ENCODE assay signal across 7 cellular contexts in genomic region chr14:21087294-21088091, GRCh38. TPM values are rescaled to one million over a fixed set of nuclear protein-coding genes. Genes with fewer than 3 reads are reported as not detected.
DNase-seq lines count a peak whose midpoint lies in the region; ATAC-seq, FAIRE-seq and TF ChIP-seq lines count a peak whose summit lies in the region.

No MANE protein-coding gene starts in this region.

- no peaks in the 10 kb centered on the region for H3K27me3 ChIP-seq in right atrium auricular region

- TF ChIP-seq CTCF in right atrium auricular region (IDR thresholded peaks at IDR 0.05), result no peak

- peak overlapping the region; percentile 22 for H3K27ac ChIP-seq in angular gyrus (ENCODE audit: low read depth, low read length)
- H3K27ac ChIP-seq in right atrium auricular region, result peak overlapping the region in 1 of 2 donors; percentile 7
- peak overlapping the region in 15 of 21 experiments; percentile 4 to 62 (median 34) for H3K27ac ChIP-seq in skin epidermis

- DNase-seq in RCC 7860 (ENCODE audit: low spot score), result peak; percentile 92
- DNase-seq in right atrium auricular region (ENCODE audit: low spot score), result peak; percentile 69

- H3K36me3 ChIP-seq in right atrium auricular region, result peaks cover 69% of the 10 kb centered on the region

- ATAC-seq in GM18499 (IDR thresholded peaks at IDR 0.05; ENCODE audit: insufficient read depth, unreplicated experiment) (peak; percentile 58), HG03175 (IDR thresholded peaks at IDR 0.05; ENCODE audit: unreplicated experiment) (peak; percentile 83), GM21528 (IDR thresholded peaks at IDR 0.05; ENCODE audit: low FRiP score, unreplicated experiment) (no peak)

- FAIRE-seq in RCC 7860 (lab: Jason Lieb, UNC), result no peak

- H3K4me3 ChIP-seq in right atrium auricular region (no peak overlapping the region), skin epidermis (no peak overlapping the region)

- no peaks in the 10 kb centered on the region for H3K9me3 ChIP-seq in right atrium auricular region

- peaks cover 0 to 18% of the 10 kb centered on the region in 2 donors for H3K4me1 ChIP-seq in right atrium auricular region

RNA-seq across cellular contexts. Expression of gene ZNF219, which starts 11.0 kb away (rescaled TPM):
- 10 to 100 TPM; 49.7 to 66.6 TPM for total RNA-seq in right atrium auricular region

RNA-seq across cellular contexts. Expression of gene TMEM253, which starts 13.4 kb away (rescaled TPM):
- total RNA-seq in right atrium auricular region, result not detected

RNA-seq across cellular contexts. Expression of gene ARHGEF40, which starts 17.4 kb away (rescaled TPM):
- total RNA-seq in right atrium auricular region, result 10 to 100 TPM; 14.3 to 16.0 TPM

RNA-seq across cellular contexts. Expression of gene RNASE8, which starts 29.9 kb away (rescaled TPM):
- total RNA-seq in right atrium auricular region, result not detected

RNA-seq across cellular contexts. Expression of gene RNASE7, which starts 45.3 kb away (rescaled TPM):
- not detected for total RNA-seq in right atrium auricular region
